Comparison of ENCODE assay signal across 19 cellular contexts in the genomic region with DNA sequence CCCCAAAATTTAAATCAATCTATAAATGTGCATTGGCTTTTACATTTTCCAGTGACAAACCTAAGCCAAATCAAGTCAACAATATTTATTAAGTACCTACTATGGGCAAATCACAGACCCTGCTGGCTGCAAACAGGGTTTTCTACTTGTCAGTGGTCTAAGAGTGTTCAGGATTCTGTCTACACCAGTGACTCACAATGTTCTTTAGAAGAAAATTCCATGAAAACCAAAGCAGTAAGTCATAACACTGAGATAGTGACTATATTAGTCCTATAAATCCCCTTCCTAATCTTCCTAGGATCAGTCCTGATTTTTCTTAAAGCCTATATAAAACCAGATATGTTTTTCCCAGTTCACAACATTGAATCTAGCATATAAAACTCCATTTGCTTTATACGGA.
A peak's percentile ranks its signal among the peaks of the same experiment; 100 is the strongest.
DNase-seq lines count a peak whose midpoint lies in the region; FAIRE-seq and TF ChIP-seq lines count a peak whose summit lies in the region.
"Had no signal": no experiment of that assay in that cellular context is flagged by ENCODE, and none has a peak within 500 bp of the region (broad histone marks: within the 10 kb centered on the region; RNA-seq: fewer than 3 reads in every experiment).

No MANE protein-coding gene starts in this region.

- DNase-seq in H54 (ENCODE audit: insufficient read length, low spot score), result peak; percentile 3
- peak; percentile 57 for DNase-seq in adipocyte (ENCODE audit: low read depth)
- DNase-seq in fibroblast of the aortic adventitia (ENCODE audit: low read depth), result peak; percentile 72
- DNase-seq in NCI-H128 (lab: John Stamatoyannopoulos, UW; ENCODE audit: unreplicated experiment), result no peak
- no peak for DNase-seq in HuH-7 (ENCODE audit: low spot score)
- no peak for DNase-seq in occipital lobe (lab: John Stamatoyannopoulos, UW)
- no peak for DNase-seq in activated naive CD4-positive, alpha-beta T cell treated with anti-CD3 and anti-CD28 coated beads, Interleukin-2, amount 50 U/mL, for 16 hours
- DNase-seq: activated CD4-positive, CD25-positive, alpha-beta regulatory T cell; activated naive CD4-positive, alpha-beta T cell treated with Interleukin-2 at 50 U/mL for 16 hours; central memory CD4-positive, alpha-beta T cell; effector memory CD8-positive, alpha-beta T cell; GF-D8; islet precursor cell; MV-4-11; NCI-H2107; NCI-H774; RPMI8226; stimulated activated CD4-positive, alpha-beta T cell treated with anti-CD3 and anti-CD28 coated beads, Interleukin-4, amount 100 ng/mL, for 24 hours; testis had no signal

- no peaks in the 10 kb centered on the region for H3K9me3 ChIP-seq in adipocyte (ENCODE audit: control insufficient read depth, low read length)
- H3K9me3 ChIP-seq: testis had no signal

- peaks cover 24% of the 10 kb centered on the region for H3K4me1 ChIP-seq in adipocyte (ENCODE audit: control insufficient read depth, insufficient read depth, low read length)

- no peaks in the 10 kb centered on the region for H3K27me3 ChIP-seq in adipocyte (replicated peaks; ENCODE audit: control insufficient read depth, insufficient read depth, low read length)
- H3K27me3 ChIP-seq: testis had no signal

- no peak for TF ChIP-seq CTCF in fibroblast of the aortic adventitia (IDR thresholded peaks at IDR 0.05; ENCODE audit: insufficient read depth, low read length)

- no peak for TF ChIP-seq POLR2A in H54 (IDR thresholded peaks at IDR 0.05; ENCODE audit: low read depth, low read length)

- no peak for FAIRE-seq in H54 (lab: Jason Lieb, UNC)

- H3K36me3 ChIP-seq in adipocyte (ENCODE audit: control insufficient read depth, insufficient read depth, low read length, severe bottlenecking), result no peaks in the 10 kb centered on the region

- no peak overlapping the region for H3K9ac ChIP-seq in adipocyte (ENCODE audit: low read length)

- H3K4me3 ChIP-seq in adipocyte (ENCODE audit: low read length), result no peak overlapping the region
- H3K4me3 ChIP-seq in fibroblast of the aortic adventitia (ENCODE audit: low read depth, low read length), result no peak overlapping the region
- H3K4me3 ChIP-seq: testis had no signal

Comparison
In these comparisons a context has a peak if more than half of its experiments do, and no peak if none do; other contexts are left out.
1. DNase-seq: peak in H54 (single experiment), adipocyte (single experiment) and fibroblast of the aortic adventitia (single experiment); none in NCI-H128 (single experiment), HuH-7 (single experiment), occipital lobe (single experiment) and activated naive CD4-positive, alpha-beta T cell treated with anti-CD3 and anti-CD28 coated beads, Interleukin-2, amount 50 U/mL, for 16 hours (single experiment).